In genomic region chr10:27659786-27660185, GRCh38 we compare ENCODE assay signal across 33 cellular contexts.
DNase-seq lines count a peak whose midpoint lies in the region; ATAC-seq, FAIRE-seq and TF ChIP-seq lines count a peak whose summit lies in the region.
"Had no signal": no experiment of that assay in that cellular context is flagged by ENCODE, and none has a peak within 500 bp of the region (broad histone marks: within the 10 kb centered on the region; RNA-seq: fewer than 3 reads in every experiment).

No MANE protein-coding gene starts in this region.

- H3K9me3 Mint-ChIP-seq in HFFc6 = peaks cover 3% of the 10 kb centered on the region; the same call in 1 of the 2 replicates
- no peaks in the 10 kb centered on the region for H3K9me3 Mint-ChIP-seq in Caco-2 (ENCODE audit: unreplicated experiment)
- H3K9me3 Mint-ChIP-seq: activated CD8-positive, alpha-beta T cell treated with anti-CD3 and anti-CD28 coated beads for 36 hours; activated naive CD4-positive, alpha-beta T cell treated with anti-CD3 and anti-CD28 coated beads, Interleukin-2, amount 50 U/mL, for 24 hours; activated T-helper 2 cell treated with anti-CD3 and anti-CD28 coated beads, Interferon-gamma antibody, Interleukin-2, Interleukin-4, amounts not matched to agents 10 μg/mL and 5 μg/mL and 100 μg/mL, durations not matched to agents 14 hours and 24 hours and 36 hours; memory B cell; stimulated activated naive CD8-positive, alpha-beta T cell treated with anti-CD3 and anti-CD28 coated beads, Interleukin-15, Interleukin-2, amounts not matched to agents 100 ng/mL and 50 ng/mL, for 24 hours; T-helper 1 cell treated with Interleukin-12 subunit alpha and Interleukin-12 subunit beta and Interleukin-4 antibody, amounts not matched to agents 30 μg/mL and 1 μg/mL, for 36 hours had no signal

- H3K36me3 Mint-ChIP-seq in HFFc6 (ENCODE audit: low read depth) (peaks cover 15% of the 10 kb centered on the region), Caco-2 (ENCODE audit: insufficient read depth, unreplicated experiment) (no peaks in the 10 kb centered on the region)
- H3K36me3 Mint-ChIP-seq: activated naive CD4-positive, alpha-beta T cell treated with anti-CD3 and anti-CD28 coated beads, Interleukin-2, amount 50 U/mL, for 24 hours; memory B cell had no signal

- POLR2A ChIA-PET in Caco-2 (lab: Charles Lee) = no interaction called here

- H3K79me2 ChIP-seq in Karpas-422 (ENCODE audit: low read length) = no peaks in the 10 kb centered on the region

- DNase-seq in AG10803 (ENCODE audit: low read depth) (peak; percentile 18), HFFc6 (no peak), RCC 7860 (ENCODE audit: low spot score) (peak; percentile 21), myocyte (ENCODE audit: low read depth) (peak; percentile 79), D721Med (ENCODE audit: insufficient read length, low spot score) (no peak), Caco-2 (no peak), Karpas-422 (no peak)
- DNase-seq: activated CD4-positive, CD25-positive, alpha-beta regulatory T cell treated with anti-CD3 and anti-CD28 coated beads, Interleukin-2, amount 50 U/mL, for 72 hours; activated CD8-positive, alpha-beta T cell treated with anti-CD3 and anti-CD28 coated beads for 36 hours; amygdala; Calu3; DND-41; effector memory CD4-positive, alpha-beta T cell; erythroblast; H7; KBM-7; left cardiac atrium; NCI-H1092; NCI-H1930; NCI-H446 treated with DMSO at 0.1 percent for 48 hours; NCI-H82; psoas muscle; SK-N-SH had no signal

- H3K4me2 ChIP-seq in Karpas-422 (ENCODE audit: low read depth, low read length, poor library complexity, severe bottlenecking) = no peak overlapping the region
- H3K4me2 ChIP-seq: SK-N-SH had no signal

- H3K27ac ChIP-seq in Karpas-422 (ENCODE audit: low read length) = no peak overlapping the region
- H3K27ac ChIP-seq: psoas muscle, thoracic aorta had no signal

- no peaks in the 10 kb centered on the region; the same call in 1 of the 2 replicates for H3K27me3 ChIP-seq in Caco-2 (replicated peaks; ENCODE audit: control insufficient read depth, insufficient read depth, low read length)
- H3K27me3 ChIP-seq in Karpas-422 (ENCODE audit: low read length) = no peaks in the 10 kb centered on the region

- H3K27ac Mint-ChIP-seq in HFFc6 (peak overlapping the region; percentile 61), Caco-2 (ENCODE audit: unreplicated experiment) (no peak overlapping the region)
- H3K27ac Mint-ChIP-seq: activated CD8-positive, alpha-beta T cell treated with anti-CD3 and anti-CD28 coated beads for 36 hours; activated naive CD4-positive, alpha-beta T cell treated with anti-CD3 and anti-CD28 coated beads, Interleukin-2, amount 50 U/mL, for 24 hours; activated T-helper 2 cell treated with anti-CD3 and anti-CD28 coated beads, Interferon-gamma antibody, Interleukin-2, Interleukin-4, amounts not matched to agents 10 μg/mL and 5 μg/mL and 100 μg/mL, durations not matched to agents 14 hours and 24 hours and 36 hours; memory B cell; stimulated activated naive CD8-positive, alpha-beta T cell treated with anti-CD3 and anti-CD28 coated beads, Interleukin-15, Interleukin-2, amounts not matched to agents 100 ng/mL and 50 ng/mL, for 24 hours; T-helper 1 cell treated with Interleukin-12 subunit alpha and Interleukin-12 subunit beta and Interleukin-4 antibody, amounts not matched to agents 30 μg/mL and 1 μg/mL, for 36 hours had no signal

- no peak overlapping the region for H3K4me3 Mint-ChIP-seq in HFFc6
- no peak overlapping the region for H3K4me3 Mint-ChIP-seq in Caco-2 (ENCODE audit: unreplicated experiment)
- H3K4me3 Mint-ChIP-seq: activated CD8-positive, alpha-beta T cell treated with anti-CD3 and anti-CD28 coated beads for 36 hours; activated naive CD4-positive, alpha-beta T cell treated with anti-CD3 and anti-CD28 coated beads, Interleukin-2, amount 50 U/mL, for 24 hours; memory B cell; stimulated activated naive CD8-positive, alpha-beta T cell treated with anti-CD3 and anti-CD28 coated beads, Interleukin-15, Interleukin-2, amounts not matched to agents 100 ng/mL and 50 ng/mL, for 24 hours; T-helper 1 cell treated with Interleukin-12 subunit alpha and Interleukin-12 subunit beta and Interleukin-4 antibody, amounts not matched to agents 30 μg/mL and 1 μg/mL, for 36 hours had no signal

- no peaks in the 10 kb centered on the region for H4K20me1 ChIP-seq in Karpas-422 (ENCODE audit: insufficient read depth, low read depth, low read length)

- TF ChIP-seq CTCF in AG10803 (conservative IDR thresholded peaks at IDR 0.05; ENCODE audit: low read length) (no peak), HFFc6 (IDR thresholded peaks at IDR 0.05) (no peak), D721Med (IDR thresholded peaks at IDR 0.05; ENCODE audit: insufficient read depth, missing control alignments) (no peak), Caco-2 (IDR thresholded peaks at IDR 0.05; ENCODE audit: insufficient read depth in 1 of 2, low read depth in 1 of 2, low read length in 1 of 2, severe bottlenecking in 1 of 2, unreplicated experiment in 1 of 2) (no peak)

- no TSS peak for BruUV-seq in Caco-2 (replicated peaks; lab: Mats Ljungman, UMichigan)

- H3K4me3 ChIP-seq in AG10803 (ENCODE audit: low read length) (no peak overlapping the region), Caco-2 (ENCODE audit: low read depth, low read length) (no peak overlapping the region), Karpas-422 (ENCODE audit: low read length) (no peak overlapping the region)
- H3K4me3 ChIP-seq: psoas muscle, skin epidermis, thoracic aorta had no signal

- H3K9me3 ChIP-seq in Caco-2 (no peaks in the 10 kb centered on the region), Karpas-422 (ENCODE audit: low read length) (no peaks in the 10 kb centered on the region)
- H3K9me3 ChIP-seq: psoas muscle, SK-N-SH, thoracic aorta had no signal

- no peak overlapping the region for H3K9ac ChIP-seq in Karpas-422 (ENCODE audit: low read length)
- H3K9ac ChIP-seq: SK-N-SH had no signal

- intact Hi-C loops in Caco-2 (cut with micrococcal nuclease; ENCODE audit: unreplicated experiment) = loop anchor here (5.0 kb wide), 1 partner anchor 287 kb away; no protein-coding TSS in a partner anchor

- H3K27me3 Mint-ChIP-seq in HFFc6 (ENCODE audit: insufficient read depth) (no peaks in the 10 kb centered on the region; the same call in 1 of the 2 replicates), Caco-2 (ENCODE audit: insufficient read depth, unreplicated experiment) (peaks cover 35% of the 10 kb centered on the region)

- H3K4me1 ChIP-seq in Caco-2 = no peaks in the 10 kb centered on the region
- 0 out of 2 replicates have a peak, but pooled peaks cover 5% of the 10 kb centered on the region for H3K4me1 ChIP-seq in Karpas-422 (ENCODE audit: low read length)

- FAIRE-seq in RCC 7860 (lab: Jason Lieb, UNC) = no peak
- no peak for FAIRE-seq in D721Med (lab: Jason Lieb, UNC)
- FAIRE-seq: colon, GM18507 had no signal

- no peak overlapping the region for H2AFZ ChIP-seq in Karpas-422 (ENCODE audit: low read length)

- CTCF ChIA-PET in Caco-2 (lab: Charles Lee) = interaction anchor here (0.7 kb wide), 1 partner anchor 103 kb away, joined by 4 read pairs; no protein-coding TSS in a partner anchor

- H3K4me1 Mint-ChIP-seq in HFFc6 (ENCODE audit: low read depth) (peaks cover 90% of the 10 kb centered on the region), Caco-2 (ENCODE audit: low read depth, unreplicated experiment) (no peaks in the 10 kb centered on the region)
- H3K4me1 Mint-ChIP-seq: activated naive CD4-positive, alpha-beta T cell treated with anti-CD3 and anti-CD28 coated beads, Interleukin-2, amount 50 U/mL, for 24 hours; memory B cell had no signal

- no peaks in the 10 kb centered on the region for H3K9me2 ChIP-seq in Karpas-422 (replicated peaks; ENCODE audit: insufficient read depth, low read length)
- H3K9me2 ChIP-seq: SK-N-SH had no signal

- H3K36me3 ChIP-seq in Caco-2 (ENCODE audit: control insufficient read depth, insufficient read depth, low read length) (no peaks in the 10 kb centered on the region), Karpas-422 (ENCODE audit: insufficient read depth, low read length) (no peaks in the 10 kb centered on the region)
- H3K36me3 ChIP-seq: thoracic aorta had no signal

- ATAC-seq in HG03460 (IDR thresholded peaks at IDR 0.05; ENCODE audit: unreplicated experiment) = no peak
- ATAC-seq: activated CD8-positive, alpha-beta T cell treated with anti-CD3 and anti-CD28 coated beads for 36 hours; psoas muscle had no signal

Comparison
In these comparisons a context has a peak if more than half of its experiments do, and no peak if none do; other contexts are left out.
1. DNase-seq: peak in AG10803 (single experiment), RCC 7860 (single experiment) and myocyte (single experiment); none in HFFc6 (single experiment), D721Med (single experiment), Caco-2 (0 of 2) and Karpas-422 (single experiment).